In genomic region chr9:84007662-84008061, GRCh38 we compare ENCODE assay signal across 35 cellular contexts.
"Had no signal": no experiment of that assay in that cellular context is flagged by ENCODE, and none has a peak within 500 bp of the region (broad histone marks: within the 10 kb centered on the region; RNA-seq: fewer than 3 reads in every experiment).

No MANE protein-coding gene starts in this region.

- H3K4me3 ChIP-seq: MG63 had no signal

- DNase-seq: Karpas-422, Kasumi-1, MG63, MM.1S, MV-4-11, NCI-H1048, NCI-H1092, NCI-H1092 treated with DMSO at 0.1 percent for 48 hours, NCI-H1105, NCI-H1105 treated with DMSO at 0.1 percent for 48 hours, NCI-H1417, NCI-H1417 treated with DMSO at 0.1 percent for 48 hours, NCI-H1436, NCI-H1436 treated with DMSO at 0.1 percent for 48 hours, NCI-H146, NCI-H1694, NCI-H1694 treated with DMSO at 0.1 percent for 48 hours, NCI-H187, NCI-H187 treated with DMSO at 0.1 percent for 48 hours, NCI-H1930, NCI-H2029, NCI-H2029 treated with DMSO at 0.1 percent for 48 hours, NCI-H2081, NCI-H2081 treated with DMSO at 0.1 percent for 48 hours, NCI-H2107, NCI-H2171, NCI-H2171 treated with DMSO at 0.1 percent for 48 hours, NCI-H2227 treated with DMSO at 0.1 percent for 48 hours, NCI-H226, NCI-H345, NCI-H446, NCI-H446 treated with DMSO at 0.1 percent for 48 hours, NCI-H510A, NCI-H510A treated with DMSO at 0.1 percent for 48 hours, NCI-H524 had no signal

- H3K27me3 ChIP-seq: MG63 had no signal
